12 cellular contexts compared by ENCODE assay signal in genomic region chr9:89022902-89023301, GRCh38. TPM values are rescaled to one million over a fixed set of nuclear protein-coding genes. Genes with fewer than 3 reads are reported as not detected.
DNase-seq lines count a peak whose midpoint lies in the region; ATAC-seq, FAIRE-seq and TF ChIP-seq lines count a peak whose summit lies in the region.
"Had no signal": no experiment of that assay in that cellular context is flagged by ENCODE, and none has a peak within 500 bp of the region (broad histone marks: within the 10 kb centered on the region; RNA-seq: fewer than 3 reads in every experiment).

No MANE protein-coding gene starts in this region.

- H3K36me3 ChIP-seq in hepatocyte (replicated peaks; ENCODE audit: insufficient read depth, low read depth) (no peaks in the 10 kb centered on the region), gastrocnemius medialis (no peaks in the 10 kb centered on the region)

- TF ChIP-seq CTCF in brain (conservative IDR thresholded peaks at IDR 0.05) (no peak), hepatocyte (IDR thresholded peaks at IDR 0.05; ENCODE audit: poor library complexity) (no peak), gastrocnemius medialis (IDR thresholded peaks at IDR 0.05 in 4 of 5, conservative IDR thresholded peaks at IDR 0.05 in 1 of 5) (no peak)

- H3K27me3 ChIP-seq in hepatocyte, result no peaks in the 10 kb centered on the region
- H3K27me3 ChIP-seq in gastrocnemius medialis, result no peaks in the 10 kb centered on the region

- H3K27me3 Mint-ChIP-seq in brain, result no peaks in the 10 kb centered on the region
- H3K27me3 Mint-ChIP-seq in activated CD4-positive, alpha-beta T cell treated with anti-CD3 and anti-CD28 coated beads, Interleukin-2, amount 10 ng/mL, durations not matched to agents 7 days and 5 days, result peaks cover 4% of the 10 kb centered on the region

- peaks cover 28% of the 10 kb centered on the region for H3K4me1 Mint-ChIP-seq in brain
- H3K4me1 Mint-ChIP-seq in activated CD4-positive, alpha-beta T cell treated with anti-CD3 and anti-CD28 coated beads, Interleukin-2, amount 10 ng/mL, durations not matched to agents 7 days and 5 days, result no peaks in the 10 kb centered on the region

- CTCF ChIA-PET in activated CD4-positive, alpha-beta T cell treated with anti-CD3 and anti-CD28 coated beads, Interleukin-2, amount 10 ng/mL, durations not matched to agents 7 days and 5 days (lab: Charles Lee), result no interaction called here

- H3K9me3 ChIP-seq in hepatocyte (ENCODE audit: low read depth) (no peaks in the 10 kb centered on the region), gastrocnemius medialis (no peaks in the 10 kb centered on the region)

- in situ Hi-C loops in gastrocnemius medialis (cut with MboI; ENCODE audit: low sequenced_read_pairs in 4 of 4), result no loop called here

- intact Hi-C loops in gastrocnemius medialis (cut with DNase I; ENCODE audit: low total_unique reads), result no loop called here

- H3K27ac ChIP-seq in hepatocyte (peak overlapping the region; percentile 79), gastrocnemius medialis (peak overlapping the region; percentile 7 to 50 (median 22))

- no peaks in the 10 kb centered on the region for H4K20me1 ChIP-seq in hepatocyte (ENCODE audit: insufficient read depth, poor library complexity, severe bottlenecking)

- no peak for FAIRE-seq in HTR-8/SVneo (lab: Jason Lieb, UNC)

- no peaks in the 10 kb centered on the region for H3K79me2 ChIP-seq in hepatocyte

- H3K36me3 Mint-ChIP-seq in brain, result peaks cover 57% of the 10 kb centered on the region
- H3K36me3 Mint-ChIP-seq in activated CD4-positive, alpha-beta T cell treated with anti-CD3 and anti-CD28 coated beads, Interleukin-2, amount 10 ng/mL, durations not matched to agents 7 days and 5 days (ENCODE audit: low read depth), result no peaks in the 10 kb centered on the region

- ATAC-seq in gastrocnemius medialis (peak; percentile 17 to 59), HG03108 (IDR thresholded peaks at IDR 0.05; ENCODE audit: unreplicated experiment) (no peak)

- WGBS in hepatocyte (ENCODE audit: low lambda C conversion rate, missing lambda C conversion rate), result 58% methylated on average over 2 of the region's 2 CpGs

- H3K4me1 ChIP-seq in hepatocyte (ENCODE audit: insufficient read depth) (peaks cover 25% of the 10 kb centered on the region), gastrocnemius medialis (no peaks in the 10 kb centered on the region)

- DNase-seq in ELF-1 (ENCODE audit: low read depth, low spot score), result peak; percentile 41
- peak; percentile 66 for DNase-seq in hepatocyte (ENCODE audit: low spot score)
- DNase-seq in gastrocnemius medialis, result no peak
- DNase-seq in HTR-8/SVneo (ENCODE audit: insufficient read length, low spot score), result no peak
- DNase-seq in activated CD4-positive, alpha-beta T cell treated with anti-CD3 and anti-CD28 coated beads, Interleukin-2, amount 10 ng/mL, durations not matched to agents 7 days and 5 days, result no peak
- DNase-seq in stimulated activated CD4-positive, alpha-beta T cell treated with anti-CD3 and anti-CD28 coated beads, Interleukin-4, amount 100 ng/mL, for 4 hours, result no peak
- DNase-seq: C1 segment of cervical spinal cord; NCI-H1417; stimulated activated CD4-positive, alpha-beta T cell treated with anti-CD3 and anti-CD28 coated beads, Interleukin-12 subunit alpha, Interleukin-12 subunit beta, amount 100 ng/mL, for 4 hours; T-helper 2 cell had no signal

- peak overlapping the region; percentile 30 for H3K4me2 ChIP-seq in hepatocyte

- peak overlapping the region in 4 of 5 experiments; percentile 0 to 72 (median 36) for H3K27ac Mint-ChIP-seq in brain
- H3K27ac Mint-ChIP-seq in activated CD4-positive, alpha-beta T cell treated with anti-CD3 and anti-CD28 coated beads, Interleukin-2, amount 10 ng/mL, durations not matched to agents 7 days and 5 days, result no peak overlapping the region

- H3K9me2 ChIP-seq in hepatocyte (replicated peaks; ENCODE audit: insufficient read depth), result no peaks in the 10 kb centered on the region

- no peak overlapping the region for H3K4me3 Mint-ChIP-seq in brain
- no peak overlapping the region for H3K4me3 Mint-ChIP-seq in activated CD4-positive, alpha-beta T cell treated with anti-CD3 and anti-CD28 coated beads, Interleukin-2, amount 10 ng/mL, durations not matched to agents 7 days and 5 days

- peaks cover 6 to 21% (median 10%) of the 10 kb centered on the region in 5 experiments for H3K9me3 Mint-ChIP-seq in brain
- no peaks in the 10 kb centered on the region for H3K9me3 Mint-ChIP-seq in activated CD4-positive, alpha-beta T cell treated with anti-CD3 and anti-CD28 coated beads, Interleukin-2, amount 10 ng/mL, durations not matched to agents 7 days and 5 days

- no peak overlapping the region for H2AFZ ChIP-seq in hepatocyte

- POLR2A ChIA-PET in activated CD4-positive, alpha-beta T cell treated with anti-CD3 and anti-CD28 coated beads, Interleukin-2, amount 10 ng/mL, durations not matched to agents 7 days and 5 days (lab: Charles Lee), result no interaction called here

- TF ChIP-seq POLR2A in gastrocnemius medialis (IDR thresholded peaks at IDR 0.05), result no peak

- H3K4me3 ChIP-seq in hepatocyte (no peak overlapping the region), gastrocnemius medialis (no peak overlapping the region)

RNA-seq across cellular contexts. Expression of gene S1PR3, which starts 31.6 kb away (rescaled TPM):
- polyA plus RNA-seq in brain (ENCODE audit: insufficient read depth, low read depth, low replicate concordance) (7.4 TPM), hepatocyte (13.2 and 21.4 TPM in 2 replicates)
- total RNA-seq in hepatocyte (46.1 and 48.6 TPM in 2 replicates), gastrocnemius medialis (10 to 100 TPM in 1 of 4 donors, 1 to 10 TPM in 3; 3.3 to 13.4 (median 5.7) TPM)
- total RNA-seq in activated CD4-positive, alpha-beta T cell treated with anti-CD3 and anti-CD28 coated beads, Interleukin-2, amount 10 ng/mL, durations not matched to agents 7 days and 5 days, result under 1 TPM; 0.12 to 0.15 TPM

Comparison
In these comparisons a context has a peak if more than half of its experiments do, and no peak if none do; other contexts are left out.
1. DNase-seq: peak in ELF-1 (single experiment) and hepatocyte (single experiment); none in gastrocnemius medialis (0 of 2), HTR-8/SVneo (single experiment), activated CD4-positive, alpha-beta T cell treated with anti-CD3 and anti-CD28 coated beads, Interleukin-2, amount 10 ng/mL, durations not matched to agents 7 days and 5 days (single experiment) and stimulated activated CD4-positive, alpha-beta T cell treated with anti-CD3 and anti-CD28 coated beads, Interleukin-4, amount 100 ng/mL, for 4 hours (0 of 2).